15 cellular contexts compared by ENCODE assay signal in the genomic region with DNA sequence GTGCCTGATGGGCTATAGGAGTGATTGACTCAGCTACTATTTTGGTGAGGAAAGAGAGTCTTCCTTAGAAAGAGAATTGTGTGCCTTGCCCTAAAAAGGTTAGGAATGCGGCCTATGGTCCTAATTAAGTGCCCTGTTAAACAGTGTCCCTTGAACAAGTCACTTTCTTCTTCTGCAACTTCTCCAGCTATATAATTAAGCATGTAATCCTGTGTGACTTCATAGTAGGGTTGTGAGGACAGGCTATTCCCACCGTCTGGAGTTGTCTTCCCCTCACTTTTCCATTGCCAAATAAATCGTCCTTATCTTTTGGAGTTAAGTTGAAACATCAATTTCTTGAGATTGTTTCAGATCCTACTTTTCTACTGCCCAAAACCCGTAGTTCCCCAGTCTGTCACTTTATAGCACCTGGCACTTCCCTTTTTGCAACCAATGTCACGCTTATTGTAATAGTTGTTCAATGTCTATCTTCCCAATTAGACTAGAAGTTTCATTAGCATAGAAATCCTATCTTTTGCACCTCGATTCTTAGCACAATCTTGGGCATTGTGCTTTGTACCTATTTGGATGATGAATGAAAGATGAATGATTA. TPM values are rescaled to one million over a fixed set of nuclear protein-coding genes. Genes with fewer than 3 reads are reported as not detected.
DNase-seq lines count a peak whose midpoint lies in the region; ATAC-seq and TF ChIP-seq lines count a peak whose summit lies in the region.
"Had no signal": no experiment of that assay in that cellular context is flagged by ENCODE, and none has a peak within 500 bp of the region (broad histone marks: within the 10 kb centered on the region; RNA-seq: fewer than 3 reads in every experiment).

No MANE protein-coding gene starts in this region.

- 60 to 67% methylated on average over 6 of the region's 6 CpGs for WGBS in body of pancreas, 2 donors

- peak overlapping the region; percentile 82 for H3K27ac ChIP-seq in skeletal muscle tissue (ENCODE audit: low read depth, low read length)
- H3K27ac ChIP-seq in body of pancreas: no peak overlapping the region
- H3K27ac ChIP-seq: SJSA1, uterus had no signal

- ATAC-seq in GM18868 (IDR thresholded peaks at IDR 0.05; ENCODE audit: unreplicated experiment): no peak
- ATAC-seq in HG03097 (IDR thresholded peaks at IDR 0.05; ENCODE audit: low FRiP score, unreplicated experiment): no peak
- no peak for ATAC-seq in body of pancreas
- ATAC-seq: activated CD4-positive, alpha-beta T cell treated with anti-CD3 and anti-CD28 coated beads for 36 hours had no signal

- peaks cover 16 to 43% (median 32%) of the 10 kb centered on the region in 3 donors for H3K4me1 ChIP-seq in skeletal muscle tissue (ENCODE audit: control insufficient read depth in 3 of 3, insufficient read depth in 3 of 3, low read length in 3 of 3)
- no peaks in the 10 kb centered on the region for H3K4me1 ChIP-seq in body of pancreas
- H3K4me1 ChIP-seq: SJSA1, uterus had no signal

- H3K9me3 ChIP-seq in skeletal muscle tissue (ENCODE audit: control insufficient read depth in 3 of 3, low read length in 3 of 3) (no peaks in the 10 kb centered on the region), body of pancreas (no peaks in the 10 kb centered on the region)
- H3K9me3 ChIP-seq: SJSA1, uterus had no signal

- H3K36me3 ChIP-seq in skeletal muscle tissue (ENCODE audit: control insufficient read depth in 3 of 3, insufficient read depth in 3 of 3, low read length in 3 of 3) (no peaks in the 10 kb centered on the region), body of pancreas (replicated peaks in 1 of 2; ENCODE audit: insufficient read depth in 1 of 2, low read depth in 2 of 2) (no peaks in the 10 kb centered on the region)
- H3K36me3 ChIP-seq: uterus had no signal

- TF ChIP-seq CTCF in GM20000 (IDR thresholded peaks at IDR 0.05; ENCODE audit: extremely low read depth, missing control alignments) (no peak), body of pancreas (IDR thresholded peaks at IDR 0.05) (no peak)

- intact Hi-C loops in body of pancreas (cut with DNase I): no loop called here

- TF ChIP-seq POLR2A in body of pancreas (IDR thresholded peaks at IDR 0.05): no peak

- no peaks in the 10 kb centered on the region for H3K27me3 ChIP-seq in skeletal muscle tissue (ENCODE audit: control insufficient read depth in 3 of 3, insufficient read depth in 3 of 3, low read length in 3 of 3)
- no peaks in the 10 kb centered on the region for H3K27me3 ChIP-seq in body of pancreas
- H3K27me3 ChIP-seq: SJSA1, uterus had no signal

- H3K4me3 ChIP-seq in skeletal muscle tissue (ENCODE audit: low read length in 3 of 3) (no peak overlapping the region), body of pancreas (no peak overlapping the region)
- H3K4me3 ChIP-seq: SJSA1, uterus had no signal

- DNase-seq in GM20000 (ENCODE audit: low spot score) (peak; percentile 12), NOMO-1 treated with DMSO at 0.1 percent for 48 hours (lab: John Stamatoyannopoulos, UW; ENCODE audit: unreplicated experiment) (peak; percentile 82), germinal center (ENCODE audit: low spot score) (peak; percentile 26), body of pancreas (no peak)
- DNase-seq: activated CD4-positive, alpha-beta T cell treated with anti-CD3 and anti-CD28 coated beads for 36 hours; activated effector memory CD4-positive, alpha-beta T cell treated with anti-CD3 and anti-CD28 coated beads, Interleukin-2, amount 50 U/mL, for 16 hours; NCI-H1930; NCI-H446 treated with DMSO at 0.1 percent for 48 hours; stimulated activated CD4-positive, alpha-beta T cell treated with anti-CD3 and anti-CD28 coated beads, Interleukin-2, amount 100 ng/mL, for 48 hours; T-helper 9 cell; uterus had no signal

- peak overlapping the region in 1 of 3 donors; percentile 66 for H3K9ac ChIP-seq in skeletal muscle tissue (ENCODE audit: low read depth in 1 of 3, low read length in 3 of 3)

RNA-seq across cellular contexts. Expression of gene SLC16A1, which starts 27.6 kb away (rescaled TPM):
- total RNA-seq in skeletal muscle tissue: 40.2 TPM
- total RNA-seq in body of pancreas: 1 to 10 TPM; 2.9 to 3.3 TPM

Comparison
In these comparisons a context has a peak if more than half of its experiments do, and no peak if none do; other contexts are left out.
1. DNase-seq: peak in GM20000 (single experiment), NOMO-1 treated with DMSO at 0.1 percent for 48 hours (single experiment) and germinal center (single experiment); none in body of pancreas (0 of 4).